Comparison of ENCODE assay signal across 13 cellular contexts in the genomic region with DNA sequence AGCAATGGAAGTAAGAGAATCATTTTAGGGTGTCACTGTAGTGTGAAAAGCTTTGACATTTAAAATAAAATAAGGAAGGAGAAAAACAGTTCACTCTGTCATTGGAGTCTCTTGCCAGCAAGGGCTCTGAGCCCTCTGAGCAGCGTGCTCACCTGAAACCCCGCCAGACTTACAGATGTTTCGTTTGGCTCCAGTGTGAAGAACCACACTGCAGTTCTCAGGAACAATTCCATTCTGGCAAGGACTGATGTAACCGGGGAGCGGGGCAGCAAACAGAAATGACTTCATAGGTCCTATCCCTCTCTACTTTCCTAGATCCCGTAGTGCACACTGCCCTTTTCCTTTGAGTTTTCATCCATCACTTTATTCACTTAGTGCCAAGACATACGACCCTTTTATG.
DNase-seq lines count a peak whose midpoint lies in the region; ATAC-seq and TF ChIP-seq lines count a peak whose summit lies in the region.
"Had no signal": no experiment of that assay in that cellular context is flagged by ENCODE, and none has a peak within 500 bp of the region (broad histone marks: within the 10 kb centered on the region; RNA-seq: fewer than 3 reads in every experiment).

No MANE protein-coding gene starts in this region.

- H3K27ac Mint-ChIP-seq in stimulated activated naive CD8-positive, alpha-beta T cell treated with anti-CD3 and anti-CD28 coated beads, Interleukin-15, Interleukin-2, amounts not matched to agents 100 ng/mL and 50 ng/mL, for 24 hours, result peak overlapping the region; percentile 93
- H3K27ac Mint-ChIP-seq in activated naive CD8-positive, alpha-beta T cell treated with anti-CD3 and anti-CD28 coated beads, Interleukin-2, amount 50 U/mL, for 24 hours, result peak overlapping the region; percentile 85

- H3K4me3 Mint-ChIP-seq in stimulated activated naive CD8-positive, alpha-beta T cell treated with anti-CD3 and anti-CD28 coated beads, Interleukin-15, Interleukin-2, amounts not matched to agents 100 ng/mL and 50 ng/mL, for 24 hours, result no peak overlapping the region
- peak overlapping the region; percentile 66 for H3K4me3 Mint-ChIP-seq in activated naive CD8-positive, alpha-beta T cell treated with anti-CD3 and anti-CD28 coated beads, Interleukin-2, amount 50 U/mL, for 24 hours

- peaks cover 61% of the 10 kb centered on the region for H3K4me1 Mint-ChIP-seq in stimulated activated naive CD8-positive, alpha-beta T cell treated with anti-CD3 and anti-CD28 coated beads, Interleukin-15, Interleukin-2, amounts not matched to agents 100 ng/mL and 50 ng/mL, for 24 hours (ENCODE audit: low read depth)
- H3K4me1 Mint-ChIP-seq in activated naive CD8-positive, alpha-beta T cell treated with anti-CD3 and anti-CD28 coated beads, Interleukin-2, amount 50 U/mL, for 24 hours, result peaks cover 98% of the 10 kb centered on the region

- no peak for TF ChIP-seq CTCF in right atrium auricular region (IDR thresholded peaks at IDR 0.05)

- no peaks in the 10 kb centered on the region for H3K36me3 ChIP-seq in right atrium auricular region

- no peak overlapping the region for H3K4me3 ChIP-seq in right atrium auricular region
- H3K4me3 ChIP-seq: dorsolateral prefrontal cortex had no signal

- no peak for ATAC-seq in stimulated activated naive CD8-positive, alpha-beta T cell treated with anti-CD3 and anti-CD28 coated beads, Interleukin-15, Interleukin-2, amounts not matched to agents 100 U/mL and 50 U/mL, for 24 hours
- no peak for ATAC-seq in activated naive CD8-positive, alpha-beta T cell treated with anti-CD3 and anti-CD28 coated beads, Interleukin-2, amount 50 U/mL, for 24 hours
- ATAC-seq in activated CD4-positive, CD25-positive, alpha-beta regulatory T cell treated with anti-CD3 and anti-CD28 coated beads, Interleukin-2, amount 50 U/mL, for 24 hours, result no peak
- ATAC-seq: activated naive CD4-positive, alpha-beta T cell treated with anti-CD3 and anti-CD28 coated beads, Interleukin-2, amount 50 U/mL, for 72 hours had no signal

- H3K27ac ChIP-seq in right atrium auricular region, result peak overlapping the region; percentile 67 to 74

- H3K27me3 Mint-ChIP-seq in stimulated activated naive CD8-positive, alpha-beta T cell treated with anti-CD3 and anti-CD28 coated beads, Interleukin-15, Interleukin-2, amounts not matched to agents 100 ng/mL and 50 ng/mL, for 24 hours, result no peaks in the 10 kb centered on the region
- H3K27me3 Mint-ChIP-seq in activated naive CD8-positive, alpha-beta T cell treated with anti-CD3 and anti-CD28 coated beads, Interleukin-2, amount 50 U/mL, for 24 hours, result peaks cover 2% of the 10 kb centered on the region

- no peak for DNase-seq in stimulated activated naive CD8-positive, alpha-beta T cell treated with anti-CD3 and anti-CD28 coated beads, Interleukin-15, Interleukin-2, amounts not matched to agents 100 U/mL and 50 U/mL, for 24 hours
- no peak for DNase-seq in activated naive CD8-positive, alpha-beta T cell treated with anti-CD3 and anti-CD28 coated beads, Interleukin-2, amount 50 U/mL, for 24 hours
- DNase-seq in right atrium auricular region (ENCODE audit: low spot score) (peak; percentile 80), NCI-H526 (lab: John Stamatoyannopoulos, UW) (no peak), activated gamma-delta T cell (lab: John Stamatoyannopoulos, UW) (no peak), cerebellum (ENCODE audit: low spot score) (no peak)
- DNase-seq: midbrain, NCI-H1092, NCI-H226 had no signal

- H3K36me3 Mint-ChIP-seq in stimulated activated naive CD8-positive, alpha-beta T cell treated with anti-CD3 and anti-CD28 coated beads, Interleukin-15, Interleukin-2, amounts not matched to agents 100 ng/mL and 50 ng/mL, for 24 hours (ENCODE audit: low read depth), result peaks cover 93% of the 10 kb centered on the region
- H3K36me3 Mint-ChIP-seq in activated naive CD8-positive, alpha-beta T cell treated with anti-CD3 and anti-CD28 coated beads, Interleukin-2, amount 50 U/mL, for 24 hours (ENCODE audit: low read depth), result peaks cover 92% of the 10 kb centered on the region

- no peaks in the 10 kb centered on the region for H3K27me3 ChIP-seq in right atrium auricular region

- H3K9me3 ChIP-seq in right atrium auricular region, result no peaks in the 10 kb centered on the region

- peaks cover 4% of the 10 kb centered on the region for H3K9me3 Mint-ChIP-seq in stimulated activated naive CD8-positive, alpha-beta T cell treated with anti-CD3 and anti-CD28 coated beads, Interleukin-15, Interleukin-2, amounts not matched to agents 100 ng/mL and 50 ng/mL, for 24 hours
- peaks cover 22% of the 10 kb centered on the region for H3K9me3 Mint-ChIP-seq in activated naive CD8-positive, alpha-beta T cell treated with anti-CD3 and anti-CD28 coated beads, Interleukin-2, amount 50 U/mL, for 24 hours

- peaks cover 0 to 56% of the 10 kb centered on the region in 2 donors for H3K4me1 ChIP-seq in right atrium auricular region
